ENCODE assay signal across 8 cellular contexts in the genomic region with DNA sequence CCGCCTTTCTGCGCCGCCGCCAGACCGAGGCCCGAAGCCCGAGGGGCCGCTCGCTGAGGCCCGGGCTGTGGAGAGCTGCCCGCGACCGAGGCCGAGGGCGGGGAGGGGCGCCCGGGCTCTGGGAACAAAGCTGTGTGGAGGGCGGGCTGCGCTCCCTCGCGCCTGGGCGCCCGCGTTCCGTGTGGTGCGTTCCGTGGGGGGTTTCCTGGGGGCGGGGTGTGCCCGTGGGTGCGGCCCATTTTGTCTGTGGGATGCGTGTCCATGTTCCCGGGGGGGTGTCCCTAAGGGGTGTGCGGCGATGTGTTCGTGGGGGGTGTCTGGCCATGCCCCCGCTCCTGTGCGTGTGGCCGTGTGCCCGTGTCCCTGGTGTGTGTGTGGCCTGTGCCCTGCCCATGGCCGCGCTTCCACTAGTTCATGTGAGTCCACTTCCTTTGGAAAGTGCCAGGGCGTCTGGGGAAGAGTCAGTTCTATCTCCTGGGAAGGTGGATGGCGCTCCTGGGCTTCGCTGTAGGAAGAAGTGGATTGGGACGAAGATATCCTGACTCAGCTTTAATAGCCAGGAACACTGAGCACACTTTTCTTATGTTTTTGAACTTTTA. TPM values are rescaled to one million over a fixed set of nuclear protein-coding genes. Genes with fewer than 3 reads are reported as not detected.
DNase-seq lines count a peak whose midpoint lies in the region; ATAC-seq and TF ChIP-seq lines count a peak whose summit lies in the region.

No MANE protein-coding gene starts in this region.

- H3K4me1 ChIP-seq in ectodermal cell (ENCODE audit: control insufficient read depth, insufficient read depth, low read length) (peaks cover 12% of the 10 kb centered on the region), mucosa of descending colon (ENCODE audit: low read depth) (peaks cover 16% of the 10 kb centered on the region)

- TF ChIP-seq CTCF in mucosa of descending colon (IDR thresholded peaks at IDR 0.05) = no peak

- peaks cover 61% of the 10 kb centered on the region for H3K36me3 ChIP-seq in KOPT-K1 (ENCODE audit: insufficient read depth, low read length)
- H3K36me3 ChIP-seq in ectodermal cell (ENCODE audit: control insufficient read depth, insufficient read depth, low read length) = peaks cover 17% of the 10 kb centered on the region
- H3K36me3 ChIP-seq in mucosa of descending colon (ENCODE audit: low read depth) = no peaks in the 10 kb centered on the region

- intact Hi-C loops in mucosa of descending colon (cut with DNase I, micrococcal nuclease) = no loop called here

- DNase-seq in SIG-M5 treated with dmso at 0.1 percent for 504 hours (lab: John Stamatoyannopoulos, UW; ENCODE audit: unreplicated experiment) (peak; percentile 24), SIG-M5 (lab: John Stamatoyannopoulos, UW) (no peak), mucosa of descending colon (peak in 2 of 3 donors; percentile 57 to 64)
- DNase-seq in activated CD4-positive, alpha-beta T cell treated with anti-CD3 and anti-CD28 coated beads for 48 hours = peak; percentile 60
- DNase-seq in stimulated activated CD8-positive, alpha-beta memory T cell treated with anti-CD3 and anti-CD28 coated beads, Interleukin-4, amount 100 ng/mL, for 4 hours (ENCODE audit: low read depth in 2 of 2, low spot score in 1 of 2) = peak; percentile 21 to 23

- ATAC-seq in mucosa of descending colon (peak; percentile 56), GM19452 (IDR thresholded peaks at IDR 0.05; ENCODE audit: unreplicated experiment) (no peak)

- H3K27me3 ChIP-seq in ectodermal cell (ENCODE audit: control insufficient read depth, insufficient read depth, low read length, poor library complexity, severe bottlenecking) = no peaks in the 10 kb centered on the region

- H3K4me3 ChIP-seq in ectodermal cell (ENCODE audit: insufficient read depth, low read depth, low read length) = peak overlapping the region; percentile 94
- peak overlapping the region; percentile 59 for H3K4me3 ChIP-seq in mucosa of descending colon

- 1% methylated on average over 45 of the region's 45 CpGs for WGBS in ectodermal cell, 2 experiments

- H3K27ac ChIP-seq in KOPT-K1 (ENCODE audit: low read depth, low read length, poor library complexity, severe bottlenecking) (peak overlapping the region; percentile 73), ectodermal cell (ENCODE audit: insufficient read depth, low read depth, low read length, poor library complexity, severe bottlenecking) (peak overlapping the region; percentile 44)

- H3K9me3 ChIP-seq in KOPT-K1 (ENCODE audit: insufficient read depth, low read length, poor library complexity, severe bottlenecking) (no peaks in the 10 kb centered on the region), ectodermal cell (ENCODE audit: control insufficient read depth, low read length) (no peaks in the 10 kb centered on the region), mucosa of descending colon (no peaks in the 10 kb centered on the region)

RNA-seq across cellular contexts. Expression of a gene that starts 0.5 kb away (rescaled TPM):
- 235 TPM for polyA plus RNA-seq in ectodermal cell (2013, experiment 1 of 4)
- polyA plus RNA-seq in ectodermal cell (2013, experiment 2 of 4) = 241 TPM
- 159 TPM for polyA plus RNA-seq in ectodermal cell (2013, experiment 3 of 4)
- polyA plus RNA-seq in ectodermal cell (2013, experiment 4 of 4) = 177 TPM
- total RNA-seq in mucosa of descending colon = 10 to 100 TPM; 44.0 to 58.5 (median 57.3) TPM

RNA-seq across cellular contexts. Expression of a gene that starts 27.4 kb away (rescaled TPM):
- polyA plus RNA-seq in ectodermal cell (2013, experiment 1 of 4) = 62.9 TPM
- 71.9 TPM for polyA plus RNA-seq in ectodermal cell (2013, experiment 2 of 4)
- 48.4 TPM for polyA plus RNA-seq in ectodermal cell (2013, experiment 3 of 4)
- 70.6 TPM for polyA plus RNA-seq in ectodermal cell (2013, experiment 4 of 4)
- 10 to 100 TPM; 76.2 to 82.5 (median 79.4) TPM for total RNA-seq in mucosa of descending colon
